In genomic region chr11:82942376-82942775, GRCh38 we compare ENCODE assay signal across 20 cellular contexts. TPM values are rescaled to one million over a fixed set of nuclear protein-coding genes. Genes with fewer than 3 reads are reported as not detected.
A peak's percentile ranks its signal among the peaks of the same experiment; 100 is the strongest.
DNase-seq lines count a peak whose midpoint lies in the region; ATAC-seq and TF ChIP-seq lines count a peak whose summit lies in the region.
"Had no signal": no experiment of that assay in that cellular context is flagged by ENCODE, and none has a peak within 500 bp of the region (broad histone marks: within the 10 kb centered on the region; RNA-seq: fewer than 3 reads in every experiment).

No MANE protein-coding gene starts in this region.

- no peaks in the 10 kb centered on the region for H3K79me2 ChIP-seq in trophoblast cell (ENCODE audit: control insufficient read depth, insufficient read depth, low read length, poor library complexity)

- H2BK120ac ChIP-seq in trophoblast cell (ENCODE audit: insufficient read depth, low read length, poor library complexity) = no peak overlapping the region

- H3K4me3 ChIP-seq in trophoblast cell (ENCODE audit: low read depth, low read length) (peak overlapping the region; percentile 23), gastrocnemius medialis (no peak overlapping the region)
- H3K4me3 ChIP-seq: BLaER1, GM12878, GM23338 had no signal

- H3K9me3 Mint-ChIP-seq in central memory CD8-positive, alpha-beta T cell = no peaks in the 10 kb centered on the region
- H3K9me3 Mint-ChIP-seq: GM23338 had no signal

- no peak for ATAC-seq in central memory CD8-positive, alpha-beta T cell (replicated peaks; ENCODE audit: extremely low read depth, poor library complexity, severe bottlenecking)
- ATAC-seq in HG03095 (IDR thresholded peaks at IDR 0.05; ENCODE audit: unreplicated experiment) (no peak), gastrocnemius medialis (no peak)
- ATAC-seq: CD8-positive, alpha-beta T cell; GM12878; GM23338; HCT116 had no signal

- TF ChIP-seq CTCF in gastrocnemius medialis (IDR thresholded peaks at IDR 0.05 in 4 of 5, conservative IDR thresholded peaks at IDR 0.05 in 1 of 5) = no peak

- no peaks in the 10 kb centered on the region for H3K27me3 ChIP-seq in trophoblast cell (ENCODE audit: insufficient read depth, low read length)
- H3K27me3 ChIP-seq in gastrocnemius medialis = no peaks in the 10 kb centered on the region
- H3K27me3 ChIP-seq: BLaER1 had no signal

- no peak overlapping the region for H3K4ac ChIP-seq in trophoblast cell (ENCODE audit: low read depth, low read length)

- no peak overlapping the region for H4K91ac ChIP-seq in trophoblast cell (ENCODE audit: low read depth, low read length)

- no peak overlapping the region for H3K14ac ChIP-seq in trophoblast cell (ENCODE audit: low read length)

- no peak for TF ChIP-seq POLR2A in gastrocnemius medialis (IDR thresholded peaks at IDR 0.05)

- H3K4me3 Mint-ChIP-seq in central memory CD8-positive, alpha-beta T cell = no peak overlapping the region
- H3K4me3 Mint-ChIP-seq: B cell; CD4-positive, CD25-positive, alpha-beta regulatory T cell; CD8-positive, alpha-beta T cell; GM23338; H9 had no signal

- H3K27ac ChIP-seq in trophoblast cell (ENCODE audit: low read depth, low read length) = no peak overlapping the region
- H3K27ac ChIP-seq in gastrocnemius medialis = no peak overlapping the region
- H3K27ac ChIP-seq: BLaER1, C4-2B had no signal

- in situ Hi-C loops in gastrocnemius medialis (cut with MboI; ENCODE audit: low sequenced_read_pairs in 4 of 4) = no loop called here

- peaks cover 5% of the 10 kb centered on the region for H3K4me1 Mint-ChIP-seq in central memory CD8-positive, alpha-beta T cell
- H3K4me1 Mint-ChIP-seq: GM23338 had no signal

- no peak overlapping the region for H3K9ac ChIP-seq in trophoblast cell (ENCODE audit: low read length)
- H3K9ac ChIP-seq: BLaER1 had no signal

- no peak overlapping the region for H2BK5ac ChIP-seq in trophoblast cell (ENCODE audit: low read depth, low read length, poor library complexity)

- no peak overlapping the region for H2BK12ac ChIP-seq in trophoblast cell (ENCODE audit: low read length)

- intact Hi-C loops in gastrocnemius medialis (cut with DNase I; ENCODE audit: low total_unique reads) (no loop called here), posterior vena cava (cut with DNase I) (no loop called here)

- no peak overlapping the region for H2AK5ac ChIP-seq in trophoblast cell (ENCODE audit: low read length)

- peak overlapping the region; percentile 38 for H3K27ac Mint-ChIP-seq in central memory CD8-positive, alpha-beta T cell (ENCODE audit: low read depth)
- H3K27ac Mint-ChIP-seq: B cell; CD8-positive, alpha-beta T cell; GM23338; H9 had no signal

- H4K8ac ChIP-seq in trophoblast cell (ENCODE audit: low read depth, low read length) = no peak overlapping the region

- no peaks in the 10 kb centered on the region for H3K36me3 Mint-ChIP-seq in central memory CD8-positive, alpha-beta T cell (ENCODE audit: insufficient read depth)

- H3K18ac ChIP-seq in trophoblast cell (ENCODE audit: low read length) = no peak overlapping the region

- H3K27me3 Mint-ChIP-seq in central memory CD8-positive, alpha-beta T cell = no peaks in the 10 kb centered on the region
- H3K27me3 Mint-ChIP-seq: B cell; CD4-positive, CD25-positive, alpha-beta regulatory T cell had no signal

- no peak overlapping the region for H2AFZ ChIP-seq in trophoblast cell (ENCODE audit: insufficient read depth, low read length, poor library complexity)
- H2AFZ ChIP-seq: GM23338 had no signal

- H3K4me1 ChIP-seq in trophoblast cell (ENCODE audit: control insufficient read depth in 1 of 2, insufficient read depth in 2 of 2, low read length in 2 of 2) = peaks cover 0 to 2% of the 10 kb centered on the region in 2 experiments
- no peaks in the 10 kb centered on the region for H3K4me1 ChIP-seq in gastrocnemius medialis
- H3K4me1 ChIP-seq: BLaER1 had no signal

- no peaks in the 10 kb centered on the region for H3K79me1 ChIP-seq in trophoblast cell (ENCODE audit: low read length)

- no peak overlapping the region for H3K23ac ChIP-seq in trophoblast cell (ENCODE audit: low read length)

- DNase-seq in Daoy (ENCODE audit: low read depth) = peak; percentile 3
- DNase-seq in central memory CD8-positive, alpha-beta T cell (ENCODE audit: low spot score in 2 of 2) = no peak
- DNase-seq in trophoblast cell = no peak
- DNase-seq in gastrocnemius medialis = no peak
- DNase-seq in posterior vena cava (ENCODE audit: low spot score) = no peak
- DNase-seq: Caco-2; CD4-positive, CD25-positive, alpha-beta regulatory T cell; CD8-positive, alpha-beta T cell; DMS153; DND-41; EL; GDM1; H9 had no signal

- no peak overlapping the region for H4K12ac ChIP-seq in trophoblast cell (ENCODE audit: low read depth, low read length)

- WGBS in trophoblast cell (ENCODE audit: extremely low coverage, insufficient coverage, insufficient read length) = no CpG with 5 or more reads among the region's 2 CpGs

- H3K9me3 ChIP-seq in trophoblast cell (ENCODE audit: insufficient read depth, low read depth, low read length) = peaks cover 2% of the 10 kb centered on the region
- H3K9me3 ChIP-seq in gastrocnemius medialis = no peaks in the 10 kb centered on the region

- H3K4me2 ChIP-seq in trophoblast cell (ENCODE audit: low read length) = no peak overlapping the region
- H3K4me2 ChIP-seq: BLaER1, GM23338 had no signal

- no peaks in the 10 kb centered on the region for H3K36me3 ChIP-seq in trophoblast cell (ENCODE audit: control insufficient read depth in 1 of 2, insufficient read depth in 2 of 2, low read length in 2 of 2)
- no peaks in the 10 kb centered on the region for H3K36me3 ChIP-seq in gastrocnemius medialis
- H3K36me3 ChIP-seq: BLaER1 had no signal

RNA-seq across cellular contexts. Expression of gene DDIAS, which starts 40.8 kb away (rescaled TPM):
- total RNA-seq in Daoy (2014; rRNA removed; shearing (Covaris generic)) = 18.2 and 21.4 TPM in 2 replicates
- 8.8 and 9.1 TPM in 2 replicates for polyA plus RNA-seq in trophoblast cell (2013)
- total RNA-seq in gastrocnemius medialis (1 to 10 TPM in 3 of 4 donors, under 1 TPM in 1; 0.67 to 2.1 (median 1.1) TPM), posterior vena cava (1 to 10 TPM in 1 of 2 donors, under 1 TPM in 1; 0.86 to 1.2 TPM)

RNA-seq across cellular contexts. Expression of gene PRCP, which starts 42.1 kb away (rescaled TPM):
- total RNA-seq in Daoy (2014; rRNA removed; shearing (Covaris generic)) = 13.5 and 25.4 TPM in 2 replicates
- polyA plus RNA-seq in trophoblast cell (2013) = 40.1 and 40.7 TPM in 2 replicates
- total RNA-seq in gastrocnemius medialis = 10 to 100 TPM in 2 of 4 donors, 1 to 10 TPM in 2; 7.1 to 17.8 (median 9.5) TPM
- total RNA-seq in posterior vena cava = 100 to 1,000 TPM in 1 of 2 donors, 10 to 100 TPM in 1; 75.9 to 107 TPM
